8 cellular contexts compared by ENCODE assay signal in the genomic region with DNA sequence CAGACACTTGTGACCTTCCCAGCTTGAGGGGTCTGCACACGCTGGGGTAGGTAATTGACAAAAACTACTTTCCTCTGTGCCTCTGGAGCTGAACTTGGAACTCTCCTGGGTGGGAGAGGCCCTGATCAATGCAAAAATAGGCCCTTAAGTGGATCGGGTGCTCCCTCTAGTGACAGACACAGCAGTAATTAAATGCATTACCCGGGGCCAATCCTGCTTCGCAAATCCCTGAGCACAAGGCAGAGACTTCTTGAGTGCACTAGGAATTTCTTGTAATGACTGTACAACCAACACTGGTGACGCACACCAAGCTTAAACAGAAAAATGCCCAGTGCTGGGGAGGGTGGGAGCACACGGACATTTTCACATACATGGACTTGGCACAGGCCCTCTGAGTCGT. TPM values are rescaled to one million over a fixed set of nuclear protein-coding genes. Genes with fewer than 3 reads are reported as not detected.
DNase-seq lines count a peak whose midpoint lies in the region; ATAC-seq and TF ChIP-seq lines count a peak whose summit lies in the region.

No MANE protein-coding gene starts in this region.

- no peak overlapping the region for H3K9ac ChIP-seq in OCI-LY3 (ENCODE audit: low read length)

- DNase-seq in COLO829 (ENCODE audit: low spot score) (peak; percentile 70), HPDE6-E6E7 (ENCODE audit: extremely low spot score) (peak; percentile 62), fibroblast of the conjunctiva (ENCODE audit: low read depth) (peak; percentile 72), occipital lobe (lab: John Stamatoyannopoulos, UW) (peak; percentile 27)
- peak; percentile 13 for DNase-seq in activated effector memory CD4-positive, alpha-beta T cell treated with Interleukin-2 at 50 U/mL for 16 hours

- no peak overlapping the region for H3K27ac ChIP-seq in OCI-LY3 (ENCODE audit: low read length)

- H3K27me3 ChIP-seq in OCI-LY3 (ENCODE audit: low read depth, low read length): peaks cover 15% of the 10 kb centered on the region

- ATAC-seq in HG03196 (IDR thresholded peaks at IDR 0.05; ENCODE audit: unreplicated experiment) (no peak), HG03469 (IDR thresholded peaks at IDR 0.05; ENCODE audit: unreplicated experiment) (no peak)

- H4K20me1 ChIP-seq in OCI-LY3 (ENCODE audit: insufficient read depth, low read length): no peaks in the 10 kb centered on the region

- H3K36me3 ChIP-seq in OCI-LY3 (replicated peaks; ENCODE audit: low read depth, low read length): no peaks in the 10 kb centered on the region

- TF ChIP-seq CTCF in OCI-LY3 (IDR thresholded peaks at IDR 0.05; ENCODE audit: low read depth, low read length): peak; percentile 91

- no peak overlapping the region for H2AFZ ChIP-seq in OCI-LY3 (ENCODE audit: low read depth, low read length)

- no peak overlapping the region for H3K4me3 ChIP-seq in OCI-LY3 (ENCODE audit: low read length)

- no peak overlapping the region for H3K4me2 ChIP-seq in OCI-LY3 (ENCODE audit: low read length)

- no peaks in the 10 kb centered on the region for H3K4me1 ChIP-seq in OCI-LY3 (ENCODE audit: low read length)

- H3K9me3 ChIP-seq in OCI-LY3 (ENCODE audit: insufficient read depth, low read length): no peaks in the 10 kb centered on the region

- no peaks in the 10 kb centered on the region for H3K79me2 ChIP-seq in OCI-LY3 (ENCODE audit: low read length)

RNA-seq across cellular contexts. Expression of a gene that starts 10.6 kb away (rescaled TPM):
- total RNA-seq in occipital lobe: 35.9 TPM

RNA-seq across cellular contexts. Expression of a gene that starts 24.9 kb away (rescaled TPM):
- total RNA-seq in occipital lobe: 4.2 TPM

RNA-seq across cellular contexts. Expression of a gene that starts 32.5 kb away (rescaled TPM):
- 112 TPM for total RNA-seq in occipital lobe

RNA-seq across cellular contexts. Expression of a gene that starts 34.1 kb away (rescaled TPM):
- not detected for total RNA-seq in occipital lobe

RNA-seq across cellular contexts. Expression of a gene that starts 41.6 kb away (rescaled TPM):
- total RNA-seq in occipital lobe: not detected

Comparison
In these comparisons a context has a peak if more than half of its experiments do, and no peak if none do; other contexts are left out.
1. DNase-seq: peak in every context shown above with its lines; median percentile 72 in fibroblast of the conjunctiva; 70 in COLO829; 62 in HPDE6-E6E7; 27 in occipital lobe; 13 in activated effector memory CD4-positive, alpha-beta T cell treated with Interleukin-2 at 50 U/mL for 16 hours.